ENCODE assay signal across 9 cellular contexts in the genomic region with DNA sequence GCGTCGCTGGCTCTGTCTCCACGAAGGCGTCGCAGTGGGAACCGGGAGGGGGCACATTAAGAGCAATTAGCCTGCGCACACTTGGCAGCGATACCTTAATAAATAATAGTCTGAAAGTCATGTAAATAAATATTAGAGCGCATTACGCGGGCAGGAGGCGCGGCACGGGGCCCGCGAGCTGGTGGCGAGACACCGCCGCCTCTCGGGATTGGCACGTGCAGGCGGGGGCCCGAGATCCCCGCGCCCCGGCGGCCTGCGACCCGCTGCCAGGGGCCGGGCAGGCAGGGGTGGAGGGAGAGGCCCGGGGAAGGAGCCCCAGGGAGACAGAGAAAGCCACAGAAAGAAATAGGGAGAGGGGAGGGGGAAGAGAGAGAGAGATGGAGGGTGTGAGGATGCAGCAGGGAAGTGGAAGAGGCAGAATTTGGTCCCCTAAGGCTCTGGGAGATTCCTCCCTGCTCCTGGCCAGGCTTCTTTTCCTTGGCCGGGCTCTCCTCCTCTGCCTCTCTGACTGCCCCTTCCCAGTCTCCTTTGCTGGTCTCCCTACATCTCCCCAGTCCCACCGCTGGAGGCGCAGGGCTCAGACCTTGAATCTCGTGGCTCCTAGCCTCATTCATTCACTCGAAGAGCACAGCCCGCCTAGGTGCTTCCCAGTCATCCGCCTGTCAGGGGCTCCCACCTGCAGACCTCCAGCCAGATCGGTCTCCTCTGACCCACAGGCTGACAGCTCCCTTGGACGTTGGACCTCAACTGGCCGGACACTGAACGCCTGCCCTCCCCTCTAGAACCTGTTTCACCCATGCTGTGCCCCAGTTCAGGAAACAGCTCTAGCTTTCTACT.
DNase-seq lines count a peak whose midpoint lies in the region; ATAC-seq and TF ChIP-seq lines count a peak whose summit lies in the region.
"Had no signal": no experiment of that assay in that cellular context is flagged by ENCODE, and none has a peak within 500 bp of the region (broad histone marks: within the 10 kb centered on the region; RNA-seq: fewer than 3 reads in every experiment).

No MANE protein-coding gene starts in this region.

- H3K4me1 Mint-ChIP-seq in effector memory CD8-positive, alpha-beta T cell (ENCODE audit: low read depth in 2 of 2), result peaks cover 4 to 6% of the 10 kb centered on the region in 2 donors

- no peaks in the 10 kb centered on the region for H3K9me3 ChIP-seq in lower lobe of right lung

- H3K4me3 ChIP-seq in coronary artery (peak overlapping the region; percentile 60), lower lobe of right lung (peak overlapping the region; percentile 36)

- H3K27me3 ChIP-seq in lower lobe of right lung (ENCODE audit: low read depth), result peaks cover 63% of the 10 kb centered on the region

- H3K27me3 Mint-ChIP-seq in effector memory CD8-positive, alpha-beta T cell, result peaks cover 57 to 94% of the 10 kb centered on the region in 2 donors

- peaks cover 3% of the 10 kb centered on the region for H3K36me3 Mint-ChIP-seq in effector memory CD8-positive, alpha-beta T cell (ENCODE audit: insufficient read depth)

- H3K4me1 ChIP-seq in lower lobe of right lung, result no peaks in the 10 kb centered on the region

- DNase-seq in ELF-1 (ENCODE audit: low read depth, low spot score), result peak; percentile 88
- DNase-seq in NCI-H1105 treated with DMSO at 0.1 percent for 48 hours (lab: John Stamatoyannopoulos, UW), result peak; percentile 68
- DNase-seq in coronary artery (ENCODE audit: low spot score), result no peak
- DNase-seq in lower lobe of right lung, result no peak
- no peak for DNase-seq in effector memory CD8-positive, alpha-beta T cell
- DNase-seq: naive B cell had no signal

- peak overlapping the region in 1 of 2 donors; percentile 55 for H3K4me3 Mint-ChIP-seq in effector memory CD8-positive, alpha-beta T cell

- intact Hi-C loops in lower lobe of right lung (cut with DNase I), result no loop called here

- no peak overlapping the region for H3K27ac ChIP-seq in coronary artery
- H3K27ac ChIP-seq in lower lobe of right lung, result no peak overlapping the region

- TF ChIP-seq CTCF in coronary artery (IDR thresholded peaks at IDR 0.05) (no peak), lower lobe of right lung (IDR thresholded peaks at IDR 0.05) (peak; percentile 19)

- no peak overlapping the region for H3K27ac Mint-ChIP-seq in effector memory CD8-positive, alpha-beta T cell
- H3K27ac Mint-ChIP-seq: naive B cell had no signal

- ATAC-seq in lower lobe of right lung (peak; percentile 50 to 58), GM18907 (IDR thresholded peaks at IDR 0.05; ENCODE audit: unreplicated experiment) (no peak), HG03039 (IDR thresholded peaks at IDR 0.05; ENCODE audit: unreplicated experiment) (no peak), GM18873 (IDR thresholded peaks at IDR 0.05; ENCODE audit: low FRiP score, unreplicated experiment) (no peak)
- no peak for ATAC-seq in effector memory CD8-positive, alpha-beta T cell (replicated peaks)

- H3K9me3 Mint-ChIP-seq in effector memory CD8-positive, alpha-beta T cell, result no peaks in the 10 kb centered on the region

- no peaks in the 10 kb centered on the region for H3K36me3 ChIP-seq in lower lobe of right lung

Comparison
In these comparisons a context has a peak if more than half of its experiments do, and no peak if none do; other contexts are left out.
1. DNase-seq: peak in ELF-1 (single experiment) and NCI-H1105 treated with DMSO at 0.1 percent for 48 hours (single experiment); none in coronary artery (single experiment), lower lobe of right lung (single experiment) and effector memory CD8-positive, alpha-beta T cell (0 of 3).
2. ATAC-seq: peak in lower lobe of right lung (2 of 2); none in GM18907 (single experiment), effector memory CD8-positive, alpha-beta T cell (single experiment), HG03039 (single experiment) and GM18873 (single experiment).